In the genomic region with DNA sequence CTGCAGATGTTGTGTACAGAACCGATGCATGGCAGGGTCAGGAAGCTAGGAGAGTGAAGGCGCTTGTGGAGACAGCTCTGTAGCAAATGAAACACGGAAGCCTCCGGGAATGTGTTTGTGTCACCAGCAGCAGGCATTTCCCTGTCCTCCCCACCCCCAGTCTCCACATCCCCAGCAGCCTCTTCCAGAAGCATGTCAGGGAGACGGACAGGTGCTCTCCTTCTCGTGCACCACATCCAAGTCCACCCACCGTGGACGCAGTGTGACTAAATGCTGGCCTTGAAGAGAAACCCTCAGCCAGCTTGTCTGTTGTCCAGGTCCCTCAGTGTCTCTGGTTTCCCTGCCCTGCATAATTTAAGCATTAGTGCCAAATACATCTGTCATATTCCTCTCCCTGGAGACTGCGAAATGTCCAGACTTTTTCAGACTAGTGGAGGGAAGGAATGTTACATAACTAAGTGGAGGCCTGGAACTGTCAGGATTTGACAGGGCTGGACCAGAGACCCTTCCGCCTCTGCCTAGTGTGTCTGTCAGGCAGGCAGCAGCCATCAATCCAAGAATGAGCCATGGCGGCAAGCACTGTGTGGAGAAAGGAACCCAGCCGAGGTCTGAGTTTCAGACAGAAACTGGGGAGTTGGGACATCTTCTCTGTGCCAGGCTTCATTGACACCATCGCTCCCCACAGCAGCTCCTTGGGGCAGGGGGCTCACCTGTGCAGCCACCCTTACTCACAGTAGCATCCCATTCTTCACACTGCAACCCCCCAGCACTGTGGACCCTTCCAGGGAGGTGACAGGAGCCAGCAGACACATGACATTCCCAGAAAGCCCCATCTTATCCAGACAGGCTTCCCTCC, we compare ENCODE assay signal across 11 cellular contexts. TPM values are rescaled to one million over a fixed set of nuclear protein-coding genes. Genes with fewer than 3 reads are reported as not detected.
A peak's percentile ranks its signal among the peaks of the same experiment; 100 is the strongest.
DNase-seq lines count a peak whose midpoint lies in the region; ATAC-seq and TF ChIP-seq lines count a peak whose summit lies in the region.
"Had no signal": no experiment of that assay in that cellular context is flagged by ENCODE, and none has a peak within 500 bp of the region (broad histone marks: within the 10 kb centered on the region; RNA-seq: fewer than 3 reads in every experiment).

No MANE protein-coding gene starts in this region.

- TF ChIP-seq CTCF in adrenal gland (IDR thresholded peaks at IDR 0.05) (no peak), left ventricle myocardium inferior (IDR thresholded peaks at IDR 0.05; ENCODE audit: borderline replicate concordance) (no peak), sigmoid colon (IDR thresholded peaks at IDR 0.05) (no peak)

- DNase-seq in EL: peak; percentile 27
- DNase-seq in adrenal gland: peak; percentile 56 to 91 (median 76)
- DNase-seq in left ventricle myocardium inferior: peak; percentile 50
- DNase-seq in sigmoid colon: peak; percentile 76
- no peak for DNase-seq in SKM-1 (lab: John Stamatoyannopoulos, UW; ENCODE audit: unreplicated experiment)
- no peak for DNase-seq in HAP-1 (ENCODE audit: low spot score in 2 of 2)
- DNase-seq: activated CD8-positive, alpha-beta memory T cell treated with anti-CD3 and anti-CD28 coated beads, Interleukin-2, amount 10 ng/mL, durations not matched to agents 7 days and 5 days; NCI-H226; RPMI8226 had no signal

- H3K27ac ChIP-seq in adrenal gland (peak overlapping the region; percentile 28 to 82 (median 72)), left ventricle myocardium inferior (replicated peaks) (peak overlapping the region; percentile 71), sigmoid colon (peak overlapping the region; percentile 14 to 59 (median 58))

- no peak overlapping the region for H3K4me3 Mint-ChIP-seq in activated T-helper 17 cell treated with anti-CD3 and anti-CD28 coated beads, Interleukin-2, amount 50 U/mL, for 72 hours
- H3K4me3 Mint-ChIP-seq: activated CD8-positive, alpha-beta memory T cell treated with anti-CD3 and anti-CD28 coated beads, Interleukin-2, amount 10 ng/mL, durations not matched to agents 7 days and 5 days had no signal

- H3K4me3 ChIP-seq in adrenal gland: no peak overlapping the region
- H3K4me3 ChIP-seq in left ventricle myocardium inferior: no peak overlapping the region
- H3K4me3 ChIP-seq in sigmoid colon: no peak overlapping the region
- H3K4me3 ChIP-seq in HAP-1: no peak overlapping the region

- H3K36me3 Mint-ChIP-seq in activated T-helper 17 cell treated with anti-CD3 and anti-CD28 coated beads, Interleukin-2, amount 50 U/mL, for 72 hours (ENCODE audit: low read depth): peaks cover 26% of the 10 kb centered on the region

- peaks cover 0 to 27% of the 10 kb centered on the region in 2 donors for H3K36me3 ChIP-seq in adrenal gland (replicated peaks in 1 of 2)
- H3K36me3 ChIP-seq in left ventricle myocardium inferior: peaks cover 29% of the 10 kb centered on the region
- peaks cover 0 to 29% (median 13%) of the 10 kb centered on the region in 4 donors for H3K36me3 ChIP-seq in sigmoid colon
- H3K36me3 ChIP-seq in HAP-1 (replicated peaks): no peaks in the 10 kb centered on the region; the same call in 1 of the 2 replicates

- no peak for ATAC-seq in activated T-helper 17 cell treated with anti-CD3 and anti-CD28 coated beads, Interleukin-2, amount 50 U/mL, for 72 hours (replicated peaks)
- ATAC-seq in HG02970 (IDR thresholded peaks at IDR 0.05; ENCODE audit: low FRiP score, unreplicated experiment): no peak

- TF ChIP-seq POLR2A in adrenal gland (IDR thresholded peaks at IDR 0.05): no peak
- no peak for TF ChIP-seq POLR2A in sigmoid colon (IDR thresholded peaks at IDR 0.05)

- H3K27me3 Mint-ChIP-seq in activated T-helper 17 cell treated with anti-CD3 and anti-CD28 coated beads, Interleukin-2, amount 50 U/mL, for 72 hours: no peaks in the 10 kb centered on the region
- H3K27me3 Mint-ChIP-seq: activated CD8-positive, alpha-beta memory T cell treated with anti-CD3 and anti-CD28 coated beads, Interleukin-2, amount 10 ng/mL, durations not matched to agents 7 days and 5 days had no signal

- H3K4me1 ChIP-seq in adrenal gland (replicated peaks in 1 of 2) (peaks cover 18 to 30% of the 10 kb centered on the region in 2 donors), left ventricle myocardium inferior (peaks cover 37% of the 10 kb centered on the region), sigmoid colon (peaks cover 0 to 21% (median 15%) of the 10 kb centered on the region in 4 donors), HAP-1 (peaks cover 2% of the 10 kb centered on the region; the same call in 1 of the 2 replicates)

- 42 to 53% (median 44%) methylated on average over 10 to 13 of the region's 13 CpGs for WGBS in adrenal gland, 4 donors
- WGBS in sigmoid colon, 2 donors: 40 to 75% methylated on average over 13 of the region's 13 CpGs

- H3K9me3 ChIP-seq in adrenal gland (replicated peaks in 1 of 3) (no peaks in the 10 kb centered on the region), left ventricle myocardium inferior (replicated peaks) (no peaks in the 10 kb centered on the region), sigmoid colon (no peaks in the 10 kb centered on the region), HAP-1 (no peaks in the 10 kb centered on the region)

- H3K9me3 Mint-ChIP-seq in activated T-helper 17 cell treated with anti-CD3 and anti-CD28 coated beads, Interleukin-2, amount 50 U/mL, for 72 hours: no peaks in the 10 kb centered on the region

- intact Hi-C loops in adrenal gland (cut with DNase I): loop anchor here in 1 of 2 donors (10.0 kb wide), 1 partner anchor 47 kb away; no protein-coding TSS in a partner anchor
- intact Hi-C loops in left ventricle myocardium inferior (cut with micrococcal nuclease): no loop called here
- intact Hi-C loops in sigmoid colon (cut with DNase I): no loop called here

- no peak for TF ChIP-seq EP300 in sigmoid colon (IDR thresholded peaks at IDR 0.05)

- H3K27me3 ChIP-seq in adrenal gland (no peaks in the 10 kb centered on the region), left ventricle myocardium inferior (ENCODE audit: low read depth) (no peaks in the 10 kb centered on the region), sigmoid colon (no peaks in the 10 kb centered on the region), HAP-1 (ENCODE audit: low read depth) (no peaks in the 10 kb centered on the region)

- in situ Hi-C loops in HAP-1 (cut with MboI; ENCODE audit: low sequenced_read_pairs): no loop called here

- no peak overlapping the region for H3K27ac Mint-ChIP-seq in activated T-helper 17 cell treated with anti-CD3 and anti-CD28 coated beads, Interleukin-2, amount 50 U/mL, for 72 hours

- peaks cover 10% of the 10 kb centered on the region for H3K4me1 Mint-ChIP-seq in activated T-helper 17 cell treated with anti-CD3 and anti-CD28 coated beads, Interleukin-2, amount 50 U/mL, for 72 hours

RNA-seq across cellular contexts. Expression of a gene that starts 26.6 kb away (rescaled TPM):
- total RNA-seq in adrenal gland (1 to 10 TPM in 2 of 8 donors, under 1 TPM in 5, not detected in 1; 0.12 to 4.7 (median 0.55) TPM), left ventricle myocardium inferior (25.9 TPM), sigmoid colon (10 to 100 TPM in 3 of 4 donors, 1 to 10 TPM in 1; 2.9 to 50.7 (median 15.4) TPM)
- polyA plus RNA-seq in adrenal gland (1 to 10 TPM in 2 of 3 donors, under 1 TPM in 1; 0.29 to 9.3 (median 7.4) TPM), sigmoid colon (1 to 10 TPM in 2 of 3 donors, under 1 TPM in 1; 0.85 to 1.8 (median 1.2) TPM)
- total RNA-seq in activated T-helper 17 cell treated with anti-CD3 and anti-CD28 coated beads, Interleukin-2, amount 50 U/mL, for 72 hours: 1 to 10 TPM; 1.8 to 2.1 TPM

RNA-seq across cellular contexts. Expression of a gene that starts 42.2 kb away (rescaled TPM):
- total RNA-seq in adrenal gland (100 to 1,000 TPM in 1 of 8 donors, 10 to 100 TPM in 7; 62.7 to 107 (median 89.0) TPM), left ventricle myocardium inferior (76.4 TPM), sigmoid colon (10 to 100 TPM; 37.3 to 51.4 (median 44.3) TPM)
- polyA plus RNA-seq in adrenal gland (10 to 100 TPM; 17.5 to 67.3 (median 19.4) TPM), sigmoid colon (10 to 100 TPM in 2 of 3 donors, 1 to 10 TPM in 1; 5.5 to 36.6 (median 10.8) TPM)
- total RNA-seq in activated T-helper 17 cell treated with anti-CD3 and anti-CD28 coated beads, Interleukin-2, amount 50 U/mL, for 72 hours: 10 to 100 TPM; 39.3 to 47.0 TPM

RNA-seq across cellular contexts. Expression of a gene that starts 53.3 kb away (rescaled TPM):
- total RNA-seq in adrenal gland: 100 to 1,000 TPM in 2 of 8 donors, 10 to 100 TPM in 6; 36.4 to 138 (median 61.4) TPM
- polyA plus RNA-seq in adrenal gland: 100 to 1,000 TPM in 1 of 3 donors, 10 to 100 TPM in 1, 1 to 10 TPM in 1; 8.2 to 134 (median 30.5) TPM
- 69.1 TPM for total RNA-seq in left ventricle myocardium inferior
- total RNA-seq in sigmoid colon: 10 to 100 TPM; 13.5 to 22.9 (median 18.5) TPM
- 10 to 100 TPM; 13.2 to 28.0 (median 16.0) TPM for polyA plus RNA-seq in sigmoid colon
- total RNA-seq in activated T-helper 17 cell treated with anti-CD3 and anti-CD28 coated beads, Interleukin-2, amount 50 U/mL, for 72 hours: 10 to 100 TPM; 23.6 to 60.3 TPM

RNA-seq across cellular contexts. Expression of a gene that starts 58.1 kb away (rescaled TPM):
- 100 to 1,000 TPM; 260 to 523 (median 363) TPM for total RNA-seq in adrenal gland
- polyA plus RNA-seq in adrenal gland: 100 to 1,000 TPM; 116 to 481 (median 200) TPM
- total RNA-seq in left ventricle myocardium inferior: 162 TPM
- total RNA-seq in sigmoid colon: 100 to 1,000 TPM; 163 to 198 (median 195) TPM
- polyA plus RNA-seq in sigmoid colon: 100 to 1,000 TPM; 141 to 150 (median 150) TPM
- total RNA-seq in activated T-helper 17 cell treated with anti-CD3 and anti-CD28 coated beads, Interleukin-2, amount 50 U/mL, for 72 hours: 100 to 1,000 TPM in 1 of 2 donors, 10 to 100 TPM in 1; 97.9 to 133 TPM

Comparison
In these comparisons a context has a peak if more than half of its experiments do, and no peak if none do; other contexts are left out.
1. DNase-seq: peak in EL (single experiment), adrenal gland (7 of 7), left ventricle myocardium inferior (single experiment) and sigmoid colon (single experiment); none in SKM-1 (single experiment) and HAP-1 (0 of 2).
2. Peak in every context shown above with its lines, with median percentiles within 50 percentile points of each other: H3K27ac ChIP-seq.